Comparison of ENCODE assay signal across 15 cellular contexts in the genomic region with DNA sequence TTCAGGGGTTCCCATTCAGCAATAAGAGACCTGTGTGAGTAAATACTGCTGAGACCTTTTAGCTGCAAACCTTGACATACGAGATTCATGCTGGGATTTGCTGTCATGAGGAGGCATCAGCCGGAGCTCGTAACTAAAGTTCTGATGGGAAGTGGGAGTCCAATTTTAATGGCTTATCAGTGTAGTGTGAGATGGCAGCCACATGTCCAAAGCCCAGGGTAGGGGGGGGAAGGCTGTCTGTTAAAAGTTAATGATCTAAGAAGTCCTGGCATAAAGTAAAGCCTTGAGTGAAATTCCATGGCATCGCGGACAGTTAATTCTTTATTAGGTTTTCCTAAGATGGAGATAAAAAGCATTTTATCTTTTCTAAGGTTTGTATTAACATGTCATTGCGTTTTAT.
"Had no signal": no experiment of that assay in that cellular context is flagged by ENCODE, and none has a peak within 500 bp of the region (broad histone marks: within the 10 kb centered on the region; RNA-seq: fewer than 3 reads in every experiment).

No MANE protein-coding gene starts in this region.

- ATAC-seq: effector memory CD8-positive, alpha-beta T cell; foreskin keratinocyte; gastroesophageal sphincter; heart left ventricle; left cardiac atrium; left lobe of liver; naive thymus-derived CD4-positive, alpha-beta T cell had no signal

- H3K4me1 Mint-ChIP-seq: immature natural killer cell; memory B cell; naive thymus-derived CD4-positive, alpha-beta T cell had no signal

- H3K36me3 Mint-ChIP-seq: immature natural killer cell, memory B cell had no signal

- H3K4me3 Mint-ChIP-seq: effector memory CD8-positive, alpha-beta T cell; immature natural killer cell; memory B cell; naive thymus-derived CD4-positive, alpha-beta T cell had no signal

- DNase-seq: effector CD8-positive, alpha-beta T cell; effector memory CD8-positive, alpha-beta T cell; foreskin keratinocyte; heart left ventricle; hypothalamus; immature natural killer cell; left cardiac atrium; left ventricle myocardium inferior; mammary epithelial cell; mesendoderm; midbrain; naive thymus-derived CD4-positive, alpha-beta T cell had no signal

- H3K27ac Mint-ChIP-seq: effector memory CD8-positive, alpha-beta T cell; immature natural killer cell; memory B cell; naive thymus-derived CD4-positive, alpha-beta T cell had no signal
